15 cellular contexts compared by ENCODE assay signal in genomic region chr17:17557796-17558195, GRCh38.
"Had no signal": no experiment of that assay in that cellular context is flagged by ENCODE, and none has a peak within 500 bp of the region (broad histone marks: within the 10 kb centered on the region; RNA-seq: fewer than 3 reads in every experiment).

No MANE protein-coding gene starts in this region.

- DNase-seq: activated CD4-positive, alpha-beta memory T cell treated with anti-CD3 and anti-CD28 coated beads, Interleukin-2, amount 10 ng/mL, durations not matched to agents 7 days and 5 days; activated CD8-positive, alpha-beta memory T cell treated with anti-CD3 and anti-CD28 coated beads, Interleukin-2, amount 50 U/mL, for 4 hours; activated naive CD4-positive, alpha-beta T cell; cortex of kidney; effector CD8-positive, alpha-beta T cell; retina; T-cell; T1000; upper lobe of left lung had no signal

- H3K36me3 ChIP-seq: ascending aorta, gastroesophageal sphincter, suprapubic skin, upper lobe of left lung had no signal

- H3K27me3 ChIP-seq: ascending aorta, gastroesophageal sphincter, suprapubic skin, upper lobe of left lung had no signal

- H3K9me3 ChIP-seq: ascending aorta, gastroesophageal sphincter, suprapubic skin, upper lobe of left lung had no signal

- H3K4me1 ChIP-seq: ascending aorta, gastroesophageal sphincter had no signal

- ATAC-seq: gastroesophageal sphincter; stimulated activated effector memory CD8-positive, alpha-beta T cell treated with anti-CD3 and anti-CD28 coated beads, Interleukin-12 subunit alpha, Interleukin-12 subunit beta, amount 100 ng/mL, for 72 hours; T-cell had no signal

- H3K27ac ChIP-seq: ascending aorta, gastroesophageal sphincter, suprapubic skin, upper lobe of left lung, VCaP had no signal

- H3K4me3 ChIP-seq: ascending aorta, gastroesophageal sphincter, smooth muscle cell, suprapubic skin, upper lobe of left lung had no signal
